Comparison of ENCODE assay signal across 1 cellular context in the genomic region with DNA sequence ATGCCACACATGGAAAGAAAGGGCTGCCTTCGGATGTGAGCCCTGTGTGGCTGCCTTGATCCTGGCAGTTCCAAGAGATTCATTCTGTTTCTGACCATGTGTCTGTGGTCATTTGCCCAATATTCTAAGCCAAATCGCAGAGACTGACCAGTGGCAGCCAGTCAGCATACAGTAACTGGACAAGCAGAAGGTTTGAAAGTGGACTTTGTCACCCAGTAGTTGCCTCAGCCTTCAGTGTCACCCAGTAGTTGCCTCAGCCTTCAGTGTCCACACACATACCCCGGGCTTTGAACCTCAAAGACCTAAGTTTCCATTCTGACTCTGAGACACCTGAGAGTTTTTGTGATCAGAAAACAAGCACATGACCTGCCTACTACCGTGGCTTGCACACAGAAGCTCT.
TF ChIP-seq lines count a peak whose summit lies in the region.

No MANE protein-coding gene starts in this region.

TF ChIP-seq in HepG2, 621 proteins besides CTCF, POLR2A, EP300 and RAD21 (continued from another document and continues in another):
- 0 out of 2 replicates have a peak, but pooled peaks have one; percentile 28 for TF ChIP-seq ZHX1 (CRISPR knock-in tag; IDR thresholded peaks at IDR 0.05; ENCODE audit: low read depth)
- 0 out of 2 replicates have a peak, but pooled peaks have one; percentile 58 for TF ChIP-seq AHR (CRISPR knock-in tag; IDR thresholded peaks at IDR 0.05)
- TF ChIP-seq CREM (IDR thresholded peaks at IDR 0.05), result no peak
- no peak for TF ChIP-seq CREM (CRISPR knock-in tag; IDR thresholded peaks at IDR 0.05)
- TF ChIP-seq AGO1 (IDR thresholded peaks at IDR 0.05; ENCODE audit: low read depth, low read length, poor library complexity, severe bottlenecking), result no peak
- TF ChIP-seq HDAC2 (CRISPR knock-in tag; IDR thresholded peaks at IDR 0.05), result peak; percentile 36; the same call in 1 of the 2 replicates
- 0 out of 2 replicates have a peak, but pooled peaks have one; percentile 9 for TF ChIP-seq RXRB (CRISPR knock-in tag; IDR thresholded peaks at IDR 0.05; ENCODE audit: borderline replicate concordance)
- peak; percentile 4; the same call in 1 of the 2 replicates for TF ChIP-seq ZNF3 (CRISPR knock-in tag; IDR thresholded peaks at IDR 0.05)
- peak; percentile 82; the same call in 1 of the 2 replicates for TF ChIP-seq CEBPG (CRISPR knock-in tag; IDR thresholded peaks at IDR 0.05)
- TF ChIP-seq FOSL2 (CRISPR knock-in tag; IDR thresholded peaks at IDR 0.05), result peak; percentile 60; the same call in 1 of the 2 replicates
- no peak for TF ChIP-seq ZNF703 (CRISPR knock-in tag; IDR thresholded peaks at IDR 0.05; ENCODE audit: borderline replicate concordance)
- TF ChIP-seq ZNF501 (CRISPR knock-in tag; IDR thresholded peaks at IDR 0.05), result peak; percentile 49; the same call in 1 of the 2 replicates
- TF ChIP-seq ZNF598 (CRISPR knock-in tag; IDR thresholded peaks at IDR 0.05; ENCODE audit: borderline replicate concordance), result no peak
- TF ChIP-seq ZNF12 (CRISPR knock-in tag; IDR thresholded peaks at IDR 0.05), result peak; percentile 72; the same call in 1 of the 2 replicates
- TF ChIP-seq HCFC1 (IDR thresholded peaks at IDR 0.05; ENCODE audit: low read depth, low read length), result no peak
- TF ChIP-seq ZNF224 (CRISPR knock-in tag; IDR thresholded peaks at IDR 0.05), result no peak
- TF ChIP-seq RFX5 (IDR thresholded peaks at IDR 0.05; ENCODE audit: low read depth, low read length), result peak; percentile 42; the same call in 1 of the 2 replicates
- no peak for TF ChIP-seq RBFOX2 (IDR thresholded peaks at IDR 0.05; ENCODE audit: low read depth, low read length)
- TF ChIP-seq SCMH1 (CRISPR knock-in tag; IDR thresholded peaks at IDR 0.05; ENCODE audit: borderline replicate concordance), result no peak
- 0 out of 4 replicates have a peak, but pooled peaks of 1 of the 2 experiments have one; percentile 1 for TF ChIP-seq MAFK (conservative IDR thresholded peaks at IDR 0.05 in 1 of 2, IDR thresholded peaks at IDR 0.05 in 1 of 2; ENCODE audit: low read length in 2 of 2)
- peak; percentile 53 for TF ChIP-seq XRCC5 (optimal IDR thresholded peaks at IDR 0.05; ENCODE audit: low read length)
- TF ChIP-seq ZNF780A (CRISPR knock-in tag; IDR thresholded peaks at IDR 0.05), result peak; percentile 65; the same call in 1 of the 2 replicates
- TF ChIP-seq, protein P1, sequence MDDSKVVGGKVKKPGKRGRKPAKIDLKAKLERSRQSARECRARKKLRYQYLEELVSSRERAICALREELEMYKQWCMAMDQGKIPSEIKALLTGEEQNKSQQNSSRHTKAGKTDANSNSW (CRISPR knock-in tag; IDR thresholded peaks at IDR 0.05; ENCODE audit: borderline replicate concordance), result no peak
- TF ChIP-seq TBX2 (CRISPR knock-in tag; IDR thresholded peaks at IDR 0.05; ENCODE audit: borderline replicate concordance), result peak; percentile 34; the same call in 1 of the 2 replicates
- TF ChIP-seq BCL6 (CRISPR knock-in tag; IDR thresholded peaks at IDR 0.05), result no peak
- TF ChIP-seq ZNF850 (CRISPR knock-in tag; conservative IDR thresholded peaks at IDR 0.05), result no peak
- TF ChIP-seq, protein P2, sequence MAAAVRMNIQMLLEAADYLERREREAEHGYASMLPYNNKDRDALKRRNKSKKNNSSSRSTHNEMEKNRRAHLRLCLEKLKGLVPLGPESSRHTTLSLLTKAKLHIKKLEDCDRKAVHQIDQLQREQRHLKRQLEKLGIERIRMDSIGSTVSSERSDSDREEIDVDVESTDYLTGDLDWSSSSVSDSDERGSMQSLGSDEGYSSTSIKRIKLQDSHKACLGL (CRISPR knock-in tag; IDR thresholded peaks at IDR 0.05), result no peak
- TF ChIP-seq FOXK1 (CRISPR knock-in tag; IDR thresholded peaks at IDR 0.05; ENCODE audit: borderline replicate concordance, low read depth), result peak; percentile 17; the same call in 1 of the 2 replicates
- TF ChIP-seq ZNF761 (CRISPR knock-in tag; conservative IDR thresholded peaks at IDR 0.05), result 0 out of 2 replicates have a peak, but pooled peaks have one; percentile 37
- TF ChIP-seq NCOR1 (IDR thresholded peaks at IDR 0.05; ENCODE audit: borderline replicate concordance, low read length), result peak; percentile 74; the same call in 1 of the 2 replicates
- peak; percentile 52; the same call in 1 of the 2 replicates for TF ChIP-seq ZNF629 (CRISPR knock-in tag; conservative IDR thresholded peaks at IDR 0.05)
- 0 out of 2 replicates have a peak, but pooled peaks have one; percentile 36 for TF ChIP-seq MEIS2 (CRISPR knock-in tag; IDR thresholded peaks at IDR 0.05)
- TF ChIP-seq ZNF446 (CRISPR knock-in tag; IDR thresholded peaks at IDR 0.05), result no peak
- no peak for TF ChIP-seq RFX3 (CRISPR knock-in tag; IDR thresholded peaks at IDR 0.05)
- TF ChIP-seq KDM2A (CRISPR knock-in tag; IDR thresholded peaks at IDR 0.05; ENCODE audit: borderline replicate concordance, low read depth), result peak; percentile 31; the same call in 1 of the 2 replicates
- 0 out of 2 replicates have a peak, but pooled peaks have one; percentile 8 for TF ChIP-seq STAG1 (CRISPR knock-in tag; IDR thresholded peaks at IDR 0.05)
- peak; percentile 28; the same call in 1 of the 2 replicates for TF ChIP-seq MAFF (IDR thresholded peaks at IDR 0.05; ENCODE audit: low read depth, low read length)
- TF ChIP-seq MEIS1 (CRISPR knock-in tag; IDR thresholded peaks at IDR 0.05; ENCODE audit: borderline replicate concordance), result peak; percentile 25; the same call in 1 of the 2 replicates
- no peak for TF ChIP-seq ZNF597 (CRISPR knock-in tag; IDR thresholded peaks at IDR 0.05)
- TF ChIP-seq HNF4G (IDR thresholded peaks at IDR 0.05; ENCODE audit: borderline replicate concordance, low read depth, low read length), result peak; percentile 78
- peak; percentile 65; the same call in 1 of the 2 replicates for TF ChIP-seq HNF4G (CRISPR knock-in tag; IDR thresholded peaks at IDR 0.05; ENCODE audit: borderline replicate concordance, low read depth)
- TF ChIP-seq ARNT2 (CRISPR knock-in tag; IDR thresholded peaks at IDR 0.05; ENCODE audit: low read depth), result no peak
- TF ChIP-seq, protein P3, sequence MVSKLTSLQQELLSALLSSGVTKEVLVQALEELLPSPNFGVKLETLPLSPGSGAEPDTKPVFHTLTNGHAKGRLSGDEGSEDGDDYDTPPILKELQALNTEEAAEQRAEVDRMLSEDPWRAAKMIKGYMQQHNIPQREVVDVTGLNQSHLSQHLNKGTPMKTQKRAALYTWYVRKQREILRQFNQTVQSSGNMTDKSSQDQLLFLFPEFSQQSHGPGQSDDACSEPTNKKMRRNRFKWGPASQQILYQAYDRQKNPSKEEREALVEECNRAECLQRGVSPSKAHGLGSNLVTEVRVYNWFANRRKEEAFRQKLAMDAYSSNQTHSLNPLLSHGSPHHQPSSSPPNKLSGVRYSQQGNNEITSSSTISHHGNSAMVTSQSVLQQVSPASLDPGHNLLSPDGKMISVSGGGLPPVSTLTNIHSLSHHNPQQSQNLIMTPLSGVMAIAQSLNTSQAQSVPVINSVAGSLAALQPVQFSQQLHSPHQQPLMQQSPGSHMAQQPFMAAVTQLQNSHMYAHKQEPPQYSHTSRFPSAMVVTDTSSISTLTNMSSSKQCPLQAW (CRISPR knock-in tag; IDR thresholded peaks at IDR 0.05), result 0 out of 2 replicates have a peak, but pooled peaks have one; percentile 51
- peak; percentile 90 for TF ChIP-seq ZNF7 (CRISPR knock-in tag; IDR thresholded peaks at IDR 0.05)
- 0 out of 2 replicates have a peak, but pooled peaks have one; percentile 61 for TF ChIP-seq ZNF772 (CRISPR knock-in tag; IDR thresholded peaks at IDR 0.05)
- peak; percentile 38; the same call in 1 of the 2 replicates for TF ChIP-seq ZNF331 (CRISPR knock-in tag; IDR thresholded peaks at IDR 0.05)
- TF ChIP-seq, protein P4, sequence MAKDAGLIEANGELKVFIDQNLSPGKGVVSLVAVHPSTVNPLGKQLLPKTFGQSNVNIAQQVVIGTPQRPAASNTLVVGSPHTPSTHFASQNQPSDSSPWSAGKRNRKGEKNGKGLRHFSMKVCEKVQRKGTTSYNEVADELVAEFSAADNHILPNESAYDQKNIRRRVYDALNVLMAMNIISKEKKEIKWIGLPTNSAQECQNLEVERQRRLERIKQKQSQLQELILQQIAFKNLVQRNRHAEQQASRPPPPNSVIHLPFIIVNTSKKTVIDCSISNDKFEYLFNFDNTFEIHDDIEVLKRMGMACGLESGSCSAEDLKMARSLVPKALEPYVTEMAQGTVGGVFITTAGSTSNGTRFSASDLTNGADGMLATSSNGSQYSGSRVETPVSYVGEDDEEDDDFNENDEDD (CRISPR knock-in tag; IDR thresholded peaks at IDR 0.05; ENCODE audit: borderline replicate concordance), result no peak
- no peak for TF ChIP-seq ZNF883 (CRISPR knock-in tag; IDR thresholded peaks at IDR 0.05; ENCODE audit: not compliant biosample characterization)
- TF ChIP-seq ZNF292 (CRISPR knock-in tag; IDR thresholded peaks at IDR 0.05; ENCODE audit: borderline replicate concordance, low read depth), result peak; percentile 68; the same call in 1 of the 2 replicates
- TF ChIP-seq, protein P5, sequence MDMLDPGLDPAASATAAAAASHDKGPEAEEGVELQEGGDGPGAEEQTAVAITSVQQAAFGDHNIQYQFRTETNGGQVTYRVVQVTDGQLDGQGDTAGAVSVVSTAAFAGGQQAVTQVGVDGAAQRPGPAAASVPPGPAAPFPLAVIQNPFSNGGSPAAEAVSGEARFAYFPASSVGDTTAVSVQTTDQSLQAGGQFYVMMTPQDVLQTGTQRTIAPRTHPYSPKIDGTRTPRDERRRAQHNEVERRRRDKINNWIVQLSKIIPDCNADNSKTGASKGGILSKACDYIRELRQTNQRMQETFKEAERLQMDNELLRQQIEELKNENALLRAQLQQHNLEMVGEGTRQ (IDR thresholded peaks at IDR 0.05; ENCODE audit: low read depth, low read length), result no peak
- TF ChIP-seq, protein P5 (CRISPR knock-in tag; IDR thresholded peaks at IDR 0.05; ENCODE audit: borderline replicate concordance), result peak; percentile 60; the same call in 1 of the 2 replicates
- TF ChIP-seq ZBTB43 (CRISPR knock-in tag; conservative IDR thresholded peaks at IDR 0.05), result no peak
- TF ChIP-seq ZNF691 (CRISPR knock-in tag; IDR thresholded peaks at IDR 0.05; ENCODE audit: borderline replicate concordance, low read depth), result peak; percentile 35; the same call in 1 of the 2 replicates
